Comparison of ENCODE assay signal across 1 cellular context in the genomic region with DNA sequence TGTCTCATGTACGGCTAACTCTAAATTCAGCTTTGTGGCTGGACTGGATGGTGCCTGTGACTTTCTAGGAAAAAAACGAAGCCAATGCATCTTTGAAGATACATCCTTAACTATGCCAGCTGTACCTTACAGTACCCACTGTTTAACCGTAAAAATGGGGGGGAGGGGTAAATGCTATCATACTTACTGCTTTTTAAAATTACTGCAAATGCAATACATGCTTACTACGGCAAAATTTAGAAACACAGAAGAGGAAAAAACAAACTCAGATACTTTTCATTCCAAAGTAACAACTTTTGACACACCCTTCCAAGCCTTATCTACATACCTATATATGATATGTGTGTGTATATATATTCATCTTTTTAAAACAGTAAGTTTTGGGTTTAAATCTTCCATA.
TF ChIP-seq lines count a peak whose summit lies in the region.

No MANE protein-coding gene starts in this region.

TF ChIP-seq in A549, 52 proteins besides CTCF, POLR2A, EP300 and RAD21 (continued from another document):
- peak; percentile 65 for TF ChIP-seq MAFK (IDR thresholded peaks at IDR 0.05; ENCODE audit: partially characterized antibody)
TF ChIP-seq in A549: peak in this region for 1.
